8 cellular contexts compared by ENCODE assay signal in the genomic region with DNA sequence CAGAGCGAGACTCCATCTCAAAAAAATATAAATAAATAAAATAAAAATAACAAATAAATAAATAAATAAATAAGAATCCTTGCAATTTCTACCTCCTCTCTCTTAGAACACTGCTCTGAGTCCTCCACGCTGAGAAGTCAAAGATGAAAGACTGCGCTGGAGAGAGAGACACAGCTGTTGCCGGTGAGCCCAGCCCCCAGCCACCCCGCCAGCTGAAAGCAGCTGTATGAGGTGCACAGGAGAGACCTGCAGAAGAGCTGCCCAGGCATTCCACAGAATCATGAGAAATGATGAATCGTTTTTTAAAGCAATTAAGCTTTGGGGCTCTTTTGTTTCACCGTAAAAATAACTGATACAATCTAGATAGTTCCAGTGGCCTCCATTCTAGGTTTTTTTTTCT.
"Had no signal": no experiment of that assay in that cellular context is flagged by ENCODE, and none has a peak within 500 bp of the region (broad histone marks: within the 10 kb centered on the region; RNA-seq: fewer than 3 reads in every experiment).

No MANE protein-coding gene starts in this region.

- H3K9me3 Mint-ChIP-seq: HFFc6 had no signal

- FAIRE-seq: HTR-8/SVneo had no signal

- H3K9me3 ChIP-seq: HAP-1 had no signal

- DNase-seq: GOT3, H7, HFFc6, IMR-90, KG1 had no signal

- H3K36me3 ChIP-seq: HAP-1 had no signal

- H3K4me1 ChIP-seq: HAP-1 had no signal

- H3K4me3 Mint-ChIP-seq: HFFc6 had no signal

- H3K4me3 ChIP-seq: HAP-1 had no signal

- H3K27ac Mint-ChIP-seq: HFFc6 had no signal

- ATAC-seq: HCT116 had no signal
